Comparison of ENCODE assay signal across 8 cellular contexts in the genomic region with DNA sequence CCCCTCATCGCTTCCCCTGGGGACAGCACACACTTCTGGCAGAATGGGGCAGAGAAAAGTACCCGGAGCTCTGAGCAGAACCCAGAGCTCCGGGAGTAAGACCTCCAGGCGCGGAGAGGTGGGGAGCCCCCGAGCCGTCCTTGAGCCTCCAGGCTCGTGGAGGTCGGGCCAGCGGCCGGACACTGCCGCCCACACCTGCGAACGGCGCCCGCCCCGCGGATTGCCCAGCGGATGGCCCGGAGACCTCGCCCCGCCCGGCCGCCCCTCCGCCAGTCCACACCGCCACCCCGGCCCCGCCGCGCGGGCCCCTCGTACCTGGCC. TPM values are rescaled to one million over a fixed set of nuclear protein-coding genes. Genes with fewer than 3 reads are reported as not detected.
DNase-seq lines count a peak whose midpoint lies in the region; ATAC-seq, FAIRE-seq and TF ChIP-seq lines count a peak whose summit lies in the region.

No MANE protein-coding gene starts in this region.

- H3K27ac ChIP-seq in CD8-positive, alpha-beta memory T cell (ENCODE audit: low read depth, low read length): peak overlapping the region; percentile 60
- peak overlapping the region; percentile 42 for H3K27ac ChIP-seq in skeletal muscle tissue (ENCODE audit: low read depth, low read length)

- H3K36me3 Mint-ChIP-seq in CD8-positive, alpha-beta memory T cell: peaks cover 0 to 16% (median 2%) of the 10 kb centered on the region in 3 donors
- H3K36me3 Mint-ChIP-seq in HFFc6 (ENCODE audit: low read depth): peaks cover 23% of the 10 kb centered on the region

- H3K9ac ChIP-seq in skeletal muscle tissue (ENCODE audit: low read depth in 1 of 3, low read length in 3 of 3): peak overlapping the region; percentile 73 to 80 (median 77)

- H3K27ac Mint-ChIP-seq in CD8-positive, alpha-beta memory T cell: peak overlapping the region; percentile 38 to 97 (median 84)
- peak overlapping the region; percentile 82 for H3K27ac Mint-ChIP-seq in HFFc6

- H3K4me3 Mint-ChIP-seq in CD8-positive, alpha-beta memory T cell: peak overlapping the region; percentile 90 to 99 (median 93)
- peak overlapping the region; percentile 95 for H3K4me3 Mint-ChIP-seq in HFFc6

- TF ChIP-seq CTCF in HFFc6 (IDR thresholded peaks at IDR 0.05) (no peak), WI38 (IDR thresholded peaks at IDR 0.05; ENCODE audit: low read depth, low read length) (no peak)

- ATAC-seq in left ventricle myocardium superior (peak; percentile 29), GM19463 (IDR thresholded peaks at IDR 0.05; ENCODE audit: unreplicated experiment) (no peak)

- TF ChIP-seq POLR2A in H54 (IDR thresholded peaks at IDR 0.05; ENCODE audit: low read depth, low read length): no peak

- H3K9me3 ChIP-seq in CD8-positive, alpha-beta memory T cell (ENCODE audit: low read length): no peaks in the 10 kb centered on the region
- no peaks in the 10 kb centered on the region for H3K9me3 ChIP-seq in skeletal muscle tissue (ENCODE audit: control insufficient read depth in 3 of 3, low read length in 3 of 3)

- H3K4me1 Mint-ChIP-seq in CD8-positive, alpha-beta memory T cell: peaks cover 34 to 48% (median 43%) of the 10 kb centered on the region in 3 donors
- peaks cover 40% of the 10 kb centered on the region for H3K4me1 Mint-ChIP-seq in HFFc6 (ENCODE audit: low read depth)

- H3K9me3 Mint-ChIP-seq in CD8-positive, alpha-beta memory T cell: no peaks in the 10 kb centered on the region
- H3K9me3 Mint-ChIP-seq in HFFc6: peaks cover 3% of the 10 kb centered on the region; the same call in 1 of the 2 replicates

- H3K4me1 ChIP-seq in CD8-positive, alpha-beta memory T cell (ENCODE audit: insufficient read depth, low read length): peaks cover 17% of the 10 kb centered on the region
- peaks cover 9 to 14% (median 10%) of the 10 kb centered on the region in 3 donors for H3K4me1 ChIP-seq in skeletal muscle tissue (ENCODE audit: control insufficient read depth in 3 of 3, insufficient read depth in 3 of 3, low read length in 3 of 3)

- CTCF ChIA-PET in CD8-positive, alpha-beta memory T cell (lab: Charles Lee): interaction anchor here (0.9 to 1.5 kb wide), 2 partner anchors 9 to 11 kb away, joined by 3 to 5 read pairs; no protein-coding TSS in a partner anchor

- no peaks in the 10 kb centered on the region for H3K27me3 ChIP-seq in CD8-positive, alpha-beta memory T cell (ENCODE audit: insufficient read depth, low read length, poor library complexity, severe bottlenecking)
- H3K27me3 ChIP-seq in skeletal muscle tissue (ENCODE audit: control insufficient read depth in 3 of 3, insufficient read depth in 3 of 3, low read length in 3 of 3): no peaks in the 10 kb centered on the region

- FAIRE-seq in H54 (lab: Jason Lieb, UNC): no peak

- no peaks in the 10 kb centered on the region for H3K27me3 Mint-ChIP-seq in CD8-positive, alpha-beta memory T cell
- no peaks in the 10 kb centered on the region; the same call in 1 of the 2 replicates for H3K27me3 Mint-ChIP-seq in HFFc6 (ENCODE audit: insufficient read depth)

- peak in 1 of 5 donors; percentile 13 for DNase-seq in CD8-positive, alpha-beta memory T cell
- DNase-seq in HFFc6: no peak
- no peak for DNase-seq in left ventricle myocardium superior
- no peak for DNase-seq in foreskin melanocyte
- no peak for DNase-seq in H54 (ENCODE audit: insufficient read length, low spot score)

- intact Hi-C loops in left ventricle myocardium superior (cut with micrococcal nuclease): no loop called here

- peak overlapping the region; percentile 86 for H3K4me3 ChIP-seq in CD8-positive, alpha-beta memory T cell (ENCODE audit: low read length)
- H3K4me3 ChIP-seq in WI38 (ENCODE audit: low read depth, low read length) (peak overlapping the region; percentile 97), skeletal muscle tissue (ENCODE audit: low read length in 3 of 3) (peak overlapping the region; percentile 79 to 85 (median 81))

- no peaks in the 10 kb centered on the region for H3K36me3 ChIP-seq in CD8-positive, alpha-beta memory T cell (ENCODE audit: insufficient read depth, low read length)
- no peaks in the 10 kb centered on the region for H3K36me3 ChIP-seq in skeletal muscle tissue (ENCODE audit: control insufficient read depth in 3 of 3, insufficient read depth in 3 of 3, low read length in 3 of 3)

- POLR2A ChIA-PET in CD8-positive, alpha-beta memory T cell (lab: Charles Lee): interaction anchor here (0.7 kb wide), 1 partner anchor 25 kb away, joined by 4 read pairs; no protein-coding TSS in a partner anchor

RNA-seq across cellular contexts. Expression of gene SPTLC2, which starts 0.3 kb away (rescaled TPM):
- 10 to 100 TPM; 24.1 to 27.5 TPM for total RNA-seq in CD8-positive, alpha-beta memory T cell
- 15.6 TPM for polyA plus RNA-seq in CD8-positive, alpha-beta memory T cell
- 10 to 100 TPM; 51.2 to 59.2 (median 52.3) TPM for total RNA-seq in HFFc6 (2021; fragmentation: NEBNext Ultra II Directional; extraction: Animal tissue kit (Norgen Biotek cat#: 25700))
- total RNA-seq in left ventricle myocardium superior (10.9 TPM), skeletal muscle tissue (20.4 TPM)
